ENCODE assay signal across 1 cellular context in the genomic region with DNA sequence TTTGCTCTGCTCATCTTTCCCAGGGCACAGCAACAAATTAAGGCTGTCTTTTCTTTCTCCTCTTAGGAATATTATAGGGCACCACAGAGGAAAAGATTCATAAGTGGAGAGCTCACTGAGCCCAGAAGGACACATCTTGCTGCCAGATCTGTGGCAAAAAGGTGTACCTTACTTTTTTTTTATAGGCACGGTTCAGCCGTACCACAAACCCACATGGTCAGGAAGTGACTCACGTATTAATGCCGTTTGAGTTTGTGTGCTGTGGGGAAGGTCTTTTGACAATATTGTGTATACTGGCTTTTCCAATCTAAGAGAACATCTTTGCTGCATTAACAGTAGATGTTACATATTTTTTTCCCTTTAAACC.
TF ChIP-seq lines count a peak whose summit lies in the region.

No MANE protein-coding gene starts in this region.

TF ChIP-seq in K562, 482 proteins besides CTCF, POLR2A, EP300 and RAD21 (continued from another document and continues in another):
- no peak for TF ChIP-seq PRMT5 (CRISPR knock-in tag; IDR thresholded peaks at IDR 0.05)
- TF ChIP-seq NCOA2 (IDR thresholded peaks at IDR 0.05; ENCODE audit: partially characterized antibody in 2 of 2), result no peak
- TF ChIP-seq SMARCA4 (IDR thresholded peaks at IDR 0.05), result peak; percentile 74
- TF ChIP-seq NRF1 (conservative IDR thresholded peaks at IDR 0.05 in 1 of 2, IDR thresholded peaks at IDR 0.05 in 1 of 2), result no peak
- TF ChIP-seq, protein P1, sequence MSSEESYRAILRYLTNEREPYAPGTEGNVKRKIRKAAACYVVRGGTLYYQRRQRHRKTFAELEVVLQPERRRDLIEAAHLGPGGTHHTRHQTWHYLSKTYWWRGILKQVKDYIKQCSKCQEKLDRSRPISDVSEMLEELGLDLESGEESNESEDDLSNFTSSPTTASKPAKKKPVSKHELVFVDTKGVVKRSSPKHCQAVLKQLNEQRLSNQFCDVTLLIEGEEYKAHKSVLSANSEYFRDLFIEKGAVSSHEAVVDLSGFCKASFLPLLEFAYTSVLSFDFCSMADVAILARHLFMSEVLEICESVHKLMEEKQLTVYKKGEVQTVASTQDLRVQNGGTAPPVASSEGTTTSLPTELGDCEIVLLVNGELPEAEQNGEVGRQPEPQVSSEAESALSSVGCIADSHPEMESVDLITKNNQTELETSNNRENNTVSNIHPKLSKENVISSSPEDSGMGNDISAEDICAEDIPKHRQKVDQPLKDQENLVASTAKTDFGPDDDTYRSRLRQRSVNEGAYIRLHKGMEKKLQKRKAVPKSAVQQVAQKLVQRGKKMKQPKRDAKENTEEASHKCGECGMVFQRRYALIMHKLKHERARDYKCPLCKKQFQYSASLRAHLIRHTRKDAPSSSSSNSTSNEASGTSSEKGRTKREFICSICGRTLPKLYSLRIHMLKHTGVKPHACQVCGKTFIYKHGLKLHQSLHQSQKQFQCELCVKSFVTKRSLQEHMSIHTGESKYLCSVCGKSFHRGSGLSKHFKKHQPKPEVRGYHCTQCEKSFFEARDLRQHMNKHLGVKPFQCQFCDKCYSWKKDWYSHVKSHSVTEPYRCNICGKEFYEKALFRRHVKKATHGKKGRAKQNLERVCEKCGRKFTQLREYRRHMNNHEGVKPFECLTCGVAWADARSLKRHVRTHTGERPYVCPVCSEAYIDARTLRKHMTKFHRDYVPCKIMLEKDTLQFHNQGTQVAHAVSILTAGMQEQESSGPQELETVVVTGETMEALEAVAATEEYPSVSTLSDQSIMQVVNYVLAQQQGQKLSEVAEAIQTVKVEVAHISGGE (CRISPR knock-in tag; IDR thresholded peaks at IDR 0.05), result no peak
- no peak for TF ChIP-seq PTTG1 (tag; IDR thresholded peaks at IDR 0.05; ENCODE audit: low read depth)
- TF ChIP-seq, protein P2, sequence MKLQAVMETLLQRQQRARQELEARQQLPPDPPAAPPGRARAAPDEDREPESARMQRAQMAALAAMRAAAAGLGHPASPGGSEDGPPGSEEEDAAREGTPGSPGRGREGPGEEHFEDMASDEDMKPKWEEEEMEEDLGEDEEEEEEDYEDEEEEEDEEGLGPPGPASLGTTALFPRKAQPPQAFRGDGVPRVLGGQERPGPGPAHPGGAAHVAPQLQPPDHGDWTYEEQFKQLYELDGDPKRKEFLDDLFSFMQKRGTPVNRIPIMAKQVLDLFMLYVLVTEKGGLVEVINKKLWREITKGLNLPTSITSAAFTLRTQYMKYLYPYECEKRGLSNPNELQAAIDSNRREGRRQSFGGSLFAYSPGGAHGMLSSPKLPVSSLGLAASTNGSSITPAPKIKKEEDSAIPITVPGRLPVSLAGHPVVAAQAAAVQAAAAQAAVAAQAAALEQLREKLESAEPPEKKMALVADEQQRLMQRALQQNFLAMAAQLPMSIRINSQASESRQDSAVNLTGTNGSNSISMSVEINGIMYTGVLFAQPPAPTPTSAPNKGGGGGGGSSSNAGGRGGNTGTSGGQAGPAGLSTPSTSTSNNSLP (IDR thresholded peaks at IDR 0.05; ENCODE audit: borderline replicate concordance, low read depth, low read length), result 0 out of 2 replicates have a peak, but pooled peaks have one; percentile 39
- no peak for TF ChIP-seq TBP (optimal IDR thresholded peaks at IDR 0.05; ENCODE audit: low read depth, low read length)
- TF ChIP-seq SMARCE1 (IDR thresholded peaks at IDR 0.05), result peak; percentile 84
- TF ChIP-seq MYC (IDR thresholded peaks at IDR 0.05; ENCODE audit: low read depth, low read length), result peak; percentile 57
- TF ChIP-seq MYC (CRISPR knock-in tag; IDR thresholded peaks at IDR 0.05; ENCODE audit: borderline replicate concordance, low read depth), result no peak
- no peak for TF ChIP-seq NR2C2 (CRISPR knock-in tag; IDR thresholded peaks at IDR 0.05)
- TF ChIP-seq NR2C2 (tag; IDR thresholded peaks at IDR 0.05), result no peak; the same call in 1 of the 2 replicates
- TF ChIP-seq RAD51 (IDR thresholded peaks at IDR 0.05; ENCODE audit: borderline replicate concordance, low read depth), result 0 out of 2 replicates have a peak, but pooled peaks have one; percentile 20
- peak; percentile 94 for TF ChIP-seq FOSL1 (tag; conservative IDR thresholded peaks at IDR 0.05)
- TF ChIP-seq SOX6 (IDR thresholded peaks at IDR 0.05), result 0 out of 2 replicates have a peak, but pooled peaks have one; percentile 22
- TF ChIP-seq BACH1 (tag; IDR thresholded peaks at IDR 0.05), result no peak
- TF ChIP-seq, protein P3, sequence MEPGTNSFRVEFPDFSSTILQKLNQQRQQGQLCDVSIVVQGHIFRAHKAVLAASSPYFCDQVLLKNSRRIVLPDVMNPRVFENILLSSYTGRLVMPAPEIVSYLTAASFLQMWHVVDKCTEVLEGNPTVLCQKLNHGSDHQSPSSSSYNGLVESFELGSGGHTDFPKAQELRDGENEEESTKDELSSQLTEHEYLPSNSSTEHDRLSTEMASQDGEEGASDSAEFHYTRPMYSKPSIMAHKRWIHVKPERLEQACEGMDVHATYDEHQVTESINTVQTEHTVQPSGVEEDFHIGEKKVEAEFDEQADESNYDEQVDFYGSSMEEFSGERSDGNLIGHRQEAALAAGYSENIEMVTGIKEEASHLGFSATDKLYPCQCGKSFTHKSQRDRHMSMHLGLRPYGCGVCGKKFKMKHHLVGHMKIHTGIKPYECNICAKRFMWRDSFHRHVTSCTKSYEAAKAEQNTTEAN (CRISPR knock-in tag; IDR thresholded peaks at IDR 0.05), result 0 out of 2 replicates have a peak, but pooled peaks have one; percentile 10
- TF ChIP-seq ZNF696 (CRISPR knock-in tag; conservative IDR thresholded peaks at IDR 0.05), result no peak
- no peak for TF ChIP-seq PRPF4 (IDR thresholded peaks at IDR 0.05; ENCODE audit: insufficient read depth, low read depth, low read length, poor library complexity, severe bottlenecking)
- TF ChIP-seq, protein P4, sequence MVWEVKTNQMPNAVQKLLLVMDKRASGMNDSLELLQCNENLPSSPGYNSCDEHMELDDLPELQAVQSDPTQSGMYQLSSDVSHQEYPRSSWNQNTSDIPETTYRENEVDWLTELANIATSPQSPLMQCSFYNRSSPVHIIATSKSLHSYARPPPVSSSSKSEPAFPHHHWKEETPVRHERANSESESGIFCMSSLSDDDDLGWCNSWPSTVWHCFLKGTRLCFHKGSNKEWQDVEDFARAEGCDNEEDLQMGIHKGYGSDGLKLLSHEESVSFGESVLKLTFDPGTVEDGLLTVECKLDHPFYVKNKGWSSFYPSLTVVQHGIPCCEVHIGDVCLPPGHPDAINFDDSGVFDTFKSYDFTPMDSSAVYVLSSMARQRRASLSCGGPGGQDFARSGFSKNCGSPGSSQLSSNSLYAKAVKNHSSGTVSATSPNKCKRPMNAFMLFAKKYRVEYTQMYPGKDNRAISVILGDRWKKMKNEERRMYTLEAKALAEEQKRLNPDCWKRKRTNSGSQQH (CRISPR knock-in tag; IDR thresholded peaks at IDR 0.05), result no peak
- TF ChIP-seq, protein P5, sequence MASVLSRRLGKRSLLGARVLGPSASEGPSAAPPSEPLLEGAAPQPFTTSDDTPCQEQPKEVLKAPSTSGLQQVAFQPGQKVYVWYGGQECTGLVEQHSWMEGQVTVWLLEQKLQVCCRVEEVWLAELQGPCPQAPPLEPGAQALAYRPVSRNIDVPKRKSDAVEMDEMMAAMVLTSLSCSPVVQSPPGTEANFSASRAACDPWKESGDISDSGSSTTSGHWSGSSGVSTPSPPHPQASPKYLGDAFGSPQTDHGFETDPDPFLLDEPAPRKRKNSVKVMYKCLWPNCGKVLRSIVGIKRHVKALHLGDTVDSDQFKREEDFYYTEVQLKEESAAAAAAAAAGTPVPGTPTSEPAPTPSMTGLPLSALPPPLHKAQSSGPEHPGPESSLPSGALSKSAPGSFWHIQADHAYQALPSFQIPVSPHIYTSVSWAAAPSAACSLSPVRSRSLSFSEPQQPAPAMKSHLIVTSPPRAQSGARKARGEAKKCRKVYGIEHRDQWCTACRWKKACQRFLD (CRISPR knock-in tag; IDR thresholded peaks at IDR 0.05), result no peak
- TF ChIP-seq, protein P6, sequence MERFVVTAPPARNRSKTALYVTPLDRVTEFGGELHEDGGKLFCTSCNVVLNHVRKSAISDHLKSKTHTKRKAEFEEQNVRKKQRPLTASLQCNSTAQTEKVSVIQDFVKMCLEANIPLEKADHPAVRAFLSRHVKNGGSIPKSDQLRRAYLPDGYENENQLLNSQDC (CRISPR knock-in tag; IDR thresholded peaks at IDR 0.05), result no peak
- no peak for TF ChIP-seq MBD2 (IDR thresholded peaks at IDR 0.05; ENCODE audit: borderline replicate concordance, low read depth)
- TF ChIP-seq, protein P7, sequence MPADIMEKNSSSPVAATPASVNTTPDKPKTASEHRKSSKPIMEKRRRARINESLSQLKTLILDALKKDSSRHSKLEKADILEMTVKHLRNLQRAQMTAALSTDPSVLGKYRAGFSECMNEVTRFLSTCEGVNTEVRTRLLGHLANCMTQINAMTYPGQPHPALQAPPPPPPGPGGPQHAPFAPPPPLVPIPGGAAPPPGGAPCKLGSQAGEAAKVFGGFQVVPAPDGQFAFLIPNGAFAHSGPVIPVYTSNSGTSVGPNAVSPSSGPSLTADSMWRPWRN (IDR thresholded peaks at IDR 0.05; ENCODE audit: low read depth), result no peak
- peak; percentile 93 for TF ChIP-seq ETV5 (CRISPR knock-in tag; IDR thresholded peaks at IDR 0.05; ENCODE audit: low read depth)
- TF ChIP-seq, protein P8, sequence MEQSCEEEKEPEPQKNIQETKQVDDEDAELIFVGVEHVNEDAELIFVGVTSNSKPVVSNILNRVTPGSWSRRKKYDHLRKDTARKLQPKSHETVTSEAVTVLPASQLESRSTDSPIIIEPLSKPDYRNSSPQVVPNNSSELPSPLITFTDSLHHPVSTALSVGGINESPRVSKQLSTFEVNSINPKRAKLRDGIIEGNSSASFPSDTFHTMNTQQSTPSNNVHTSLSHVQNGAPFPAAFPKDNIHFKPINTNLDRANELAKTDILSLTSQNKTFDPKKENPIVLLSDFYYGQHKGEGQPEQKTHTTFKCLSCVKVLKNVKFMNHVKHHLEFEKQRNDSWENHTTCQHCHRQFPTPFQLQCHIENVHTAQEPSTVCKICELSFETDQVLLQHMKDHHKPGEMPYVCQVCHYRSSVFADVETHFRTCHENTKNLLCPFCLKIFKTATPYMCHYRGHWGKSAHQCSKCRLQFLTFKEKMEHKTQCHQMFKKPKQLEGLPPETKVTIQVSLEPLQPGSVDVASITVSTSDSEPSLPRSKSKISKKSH (CRISPR knock-in tag; IDR thresholded peaks at IDR 0.05), result no peak
- TF ChIP-seq HNRNPUL1 (IDR thresholded peaks at IDR 0.05; ENCODE audit: low read length), result no peak
- TF ChIP-seq, protein P9, sequence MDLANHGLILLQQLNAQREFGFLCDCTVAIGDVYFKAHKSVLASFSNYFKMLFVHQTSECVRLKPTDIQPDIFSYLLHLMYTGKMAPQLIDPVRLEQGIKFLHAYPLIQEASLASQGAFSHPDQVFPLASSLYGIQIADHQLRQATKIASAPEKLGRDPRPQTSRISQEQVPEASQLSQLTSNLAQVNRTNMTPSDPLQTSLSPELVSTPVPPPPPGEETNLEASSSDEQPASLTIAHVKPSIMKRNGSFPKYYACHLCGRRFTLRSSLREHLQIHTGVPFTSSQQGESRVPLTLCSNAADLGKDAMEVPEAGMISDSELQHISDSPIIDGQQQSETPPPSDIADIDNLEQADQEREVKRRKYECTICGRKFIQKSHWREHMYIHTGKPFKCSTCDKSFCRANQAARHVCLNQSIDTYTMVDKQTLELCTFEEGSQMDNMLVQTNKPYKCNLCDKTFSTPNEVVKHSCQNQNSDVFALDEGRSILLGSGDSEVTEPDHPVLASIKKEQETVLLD (IDR thresholded peaks at IDR 0.05), result 0 out of 2 replicates have a peak, but pooled peaks have one; percentile 33
- 0 out of 2 replicates have a peak, but pooled peaks have one; percentile 11 for TF ChIP-seq L3MBTL2 (IDR thresholded peaks at IDR 0.05)
- peak; percentile 90 for TF ChIP-seq JUND (IDR thresholded peaks at IDR 0.05; ENCODE audit: borderline replicate concordance, low read depth, low read length)
- peak; percentile 77 for TF ChIP-seq JUND (tag; IDR thresholded peaks at IDR 0.05; ENCODE audit: borderline replicate concordance, low read depth, low read length)
- no peak for TF ChIP-seq GTF2A2 (tag; IDR thresholded peaks at IDR 0.05)
- TF ChIP-seq, protein P10, sequence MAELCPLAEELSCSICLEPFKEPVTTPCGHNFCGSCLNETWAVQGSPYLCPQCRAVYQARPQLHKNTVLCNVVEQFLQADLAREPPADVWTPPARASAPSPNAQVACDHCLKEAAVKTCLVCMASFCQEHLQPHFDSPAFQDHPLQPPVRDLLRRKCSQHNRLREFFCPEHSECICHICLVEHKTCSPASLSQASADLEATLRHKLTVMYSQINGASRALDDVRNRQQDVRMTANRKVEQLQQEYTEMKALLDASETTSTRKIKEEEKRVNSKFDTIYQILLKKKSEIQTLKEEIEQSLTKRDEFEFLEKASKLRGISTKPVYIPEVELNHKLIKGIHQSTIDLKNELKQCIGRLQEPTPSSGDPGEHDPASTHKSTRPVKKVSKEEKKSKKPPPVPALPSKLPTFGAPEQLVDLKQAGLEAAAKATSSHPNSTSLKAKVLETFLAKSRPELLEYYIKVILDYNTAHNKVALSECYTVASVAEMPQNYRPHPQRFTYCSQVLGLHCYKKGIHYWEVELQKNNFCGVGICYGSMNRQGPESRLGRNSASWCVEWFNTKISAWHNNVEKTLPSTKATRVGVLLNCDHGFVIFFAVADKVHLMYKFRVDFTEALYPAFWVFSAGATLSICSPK (IDR thresholded peaks at IDR 0.05; ENCODE audit: borderline replicate concordance), result no peak
- TF ChIP-seq TAF1 (IDR thresholded peaks at IDR 0.05; ENCODE audit: control insufficient read depth, extremely low read depth, insufficient read depth, low read length, severe bottlenecking), result no peak
- no peak for TF ChIP-seq NFIX (CRISPR knock-in tag; IDR thresholded peaks at IDR 0.05; ENCODE audit: low read depth)
- no peak for TF ChIP-seq EZH2 (IDR thresholded peaks at IDR 0.05; ENCODE audit: borderline replicate concordance, low read depth, low read length)
- TF ChIP-seq, protein P11, sequence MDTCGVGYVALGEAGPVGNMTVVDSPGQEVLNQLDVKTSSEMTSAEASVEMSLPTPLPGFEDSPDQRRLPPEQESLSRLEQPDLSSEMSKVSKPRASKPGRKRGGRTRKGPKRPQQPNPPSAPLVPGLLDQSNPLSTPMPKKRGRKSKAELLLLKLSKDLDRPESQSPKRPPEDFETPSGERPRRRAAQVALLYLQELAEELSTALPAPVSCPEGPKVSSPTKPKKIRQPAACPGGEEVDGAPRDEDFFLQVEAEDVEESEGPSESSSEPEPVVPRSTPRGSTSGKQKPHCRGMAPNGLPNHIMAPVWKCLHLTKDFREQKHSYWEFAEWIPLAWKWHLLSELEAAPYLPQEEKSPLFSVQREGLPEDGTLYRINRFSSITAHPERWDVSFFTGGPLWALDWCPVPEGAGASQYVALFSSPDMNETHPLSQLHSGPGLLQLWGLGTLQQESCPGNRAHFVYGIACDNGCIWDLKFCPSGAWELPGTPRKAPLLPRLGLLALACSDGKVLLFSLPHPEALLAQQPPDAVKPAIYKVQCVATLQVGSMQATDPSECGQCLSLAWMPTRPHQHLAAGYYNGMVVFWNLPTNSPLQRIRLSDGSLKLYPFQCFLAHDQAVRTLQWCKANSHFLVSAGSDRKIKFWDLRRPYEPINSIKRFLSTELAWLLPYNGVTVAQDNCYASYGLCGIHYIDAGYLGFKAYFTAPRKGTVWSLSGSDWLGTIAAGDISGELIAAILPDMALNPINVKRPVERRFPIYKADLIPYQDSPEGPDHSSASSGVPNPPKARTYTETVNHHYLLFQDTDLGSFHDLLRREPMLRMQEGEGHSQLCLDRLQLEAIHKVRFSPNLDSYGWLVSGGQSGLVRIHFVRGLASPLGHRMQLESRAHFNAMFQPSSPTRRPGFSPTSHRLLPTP (IDR thresholded peaks at IDR 0.05; ENCODE audit: borderline replicate concordance, extremely low read depth, insufficient read length), result no peak
- TF ChIP-seq, protein P12, sequence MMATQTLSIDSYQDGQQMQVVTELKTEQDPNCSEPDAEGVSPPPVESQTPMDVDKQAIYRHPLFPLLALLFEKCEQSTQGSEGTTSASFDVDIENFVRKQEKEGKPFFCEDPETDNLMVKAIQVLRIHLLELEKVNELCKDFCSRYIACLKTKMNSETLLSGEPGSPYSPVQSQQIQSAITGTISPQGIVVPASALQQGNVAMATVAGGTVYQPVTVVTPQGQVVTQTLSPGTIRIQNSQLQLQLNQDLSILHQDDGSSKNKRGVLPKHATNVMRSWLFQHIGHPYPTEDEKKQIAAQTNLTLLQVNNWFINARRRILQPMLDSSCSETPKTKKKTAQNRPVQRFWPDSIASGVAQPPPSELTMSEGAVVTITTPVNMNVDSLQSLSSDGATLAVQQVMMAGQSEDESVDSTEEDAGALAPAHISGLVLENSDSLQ (IDR thresholded peaks at IDR 0.05), result no peak
